Comparison of ENCODE assay signal across 8 cellular contexts in genomic region chr21:33383056-33383888, GRCh38. TPM values are rescaled to one million over a fixed set of nuclear protein-coding genes. Genes with fewer than 3 reads are reported as not detected.
A peak's percentile ranks its signal among the peaks of the same experiment; 100 is the strongest.
DNase-seq lines count a peak whose midpoint lies in the region; ATAC-seq and TF ChIP-seq lines count a peak whose summit lies in the region.

No MANE protein-coding gene starts in this region.

- H3K27me3 ChIP-seq in ovary = no peaks in the 10 kb centered on the region
- no peaks in the 10 kb centered on the region for H3K27me3 ChIP-seq in upper lobe of left lung

- ATAC-seq in esophagus mucosa (peak; percentile 77), upper lobe of left lung (ENCODE audit: low FRiP score in 2 of 2) (peak; percentile 54 to 78)

- TF ChIP-seq CTCF in HFF-Myc (IDR thresholded peaks at IDR 0.05; ENCODE audit: low read depth, low read length, missing control alignments) (no peak), ovary (IDR thresholded peaks at IDR 0.05) (no peak), upper lobe of left lung (IDR thresholded peaks at IDR 0.05) (no peak)

- H3K4me3 ChIP-seq in GM08714 (ENCODE audit: low read length) = peak overlapping the region; percentile 19; the same call in 1 of the 2 replicates
- no peak overlapping the region for H3K4me3 ChIP-seq in HFF-Myc (replicated peaks; ENCODE audit: low read depth, low read length)
- no peak overlapping the region for H3K4me3 ChIP-seq in ovary
- H3K4me3 ChIP-seq in upper lobe of left lung = peak overlapping the region in 3 of 4 donors; percentile 0 to 20 (median 9)

- intact Hi-C loops in ovary (cut with DNase I) = no loop called here

- no peak for TF ChIP-seq EP300 in ovary (IDR thresholded peaks at IDR 0.05)
- TF ChIP-seq EP300 in upper lobe of left lung (IDR thresholded peaks at IDR 0.05) = peak in 2 of 4 donors; percentile 34 to 80

- H3K4me1 ChIP-seq in ovary (ENCODE audit: insufficient read depth) (peaks cover 11% of the 10 kb centered on the region), upper lobe of left lung (peaks cover 36 to 53% (median 47%) of the 10 kb centered on the region in 4 donors)

- WGBS in ovary, 3 donors = 15 to 26% (median 21%) methylated on average over 20 of the region's 20 CpGs
- WGBS in upper lobe of left lung, 2 donors = 21 to 30% methylated on average over 19 to 20 of the region's 20 CpGs

- TF ChIP-seq POLR2A in ovary (IDR thresholded peaks at IDR 0.05) = no peak
- TF ChIP-seq POLR2A in upper lobe of left lung (IDR thresholded peaks at IDR 0.05) = peak in 1 of 4 donors; percentile 41

- peak; percentile 87 for DNase-seq in HFF-Myc (ENCODE audit: extremely low read depth, low read depth)
- DNase-seq in MV-4-11 (lab: John Stamatoyannopoulos, UW) = peak; percentile 95
- peak; percentile 80 for DNase-seq in activated CD8-positive, alpha-beta memory T cell treated with anti-CD3 and anti-CD28 coated beads for 24 hours
- peak; percentile 65 to 78 (median 72) for DNase-seq in ovary
- DNase-seq in upper lobe of left lung = peak in 1 of 2 donors; percentile 83
- no peak for DNase-seq in NCI-H446 (lab: John Stamatoyannopoulos, UW)

- H3K36me3 ChIP-seq in ovary = no peaks in the 10 kb centered on the region
- H3K36me3 ChIP-seq in upper lobe of left lung = no peaks in the 10 kb centered on the region

- H3K9me3 ChIP-seq in ovary = no peaks in the 10 kb centered on the region
- H3K9me3 ChIP-seq in upper lobe of left lung = no peaks in the 10 kb centered on the region

- peak overlapping the region in 1 of 2 donors; percentile 17 for H3K27ac ChIP-seq in ovary
- H3K27ac ChIP-seq in upper lobe of left lung = peak overlapping the region; percentile 73 to 83 (median 78)

RNA-seq across cellular contexts. Expression of gene IFNGR2, which starts 19.9 kb away (rescaled TPM):
- total RNA-seq in esophagus mucosa (86.8 TPM), ovary (10 to 100 TPM; 39.6 to 54.5 (median 46.7) TPM), upper lobe of left lung (10 to 100 TPM; 35.6 to 89.8 (median 62.0) TPM)
- 100 to 1,000 TPM in 1 of 2 donors, 10 to 100 TPM in 1; 43.7 to 125 TPM for polyA plus RNA-seq in ovary

RNA-seq across cellular contexts. Expression of gene IFNAR1, which starts 58.5 kb away (rescaled TPM):
- 15.5 TPM for total RNA-seq in esophagus mucosa
- 10 to 100 TPM; 20.6 to 47.9 (median 35.1) TPM for total RNA-seq in ovary
- 10 to 100 TPM; 26.4 to 31.2 TPM for polyA plus RNA-seq in ovary
- total RNA-seq in upper lobe of left lung = 10 to 100 TPM; 17.1 to 68.5 (median 36.0) TPM

Comparison
In these comparisons a context has a peak if more than half of its experiments do, and no peak if none do; other contexts are left out.
1. H3K4me3 ChIP-seq: peak in GM08714 (single experiment) and upper lobe of left lung (3 of 4); none in HFF-Myc (single experiment) and ovary (single experiment).
2. DNase-seq: peak in HFF-Myc (single experiment), MV-4-11 (single experiment), activated CD8-positive, alpha-beta memory T cell treated with anti-CD3 and anti-CD28 coated beads for 24 hours (single experiment) and ovary (5 of 5); none in NCI-H446 (0 of 2).